22 cellular contexts compared by ENCODE assay signal in the genomic region with DNA sequence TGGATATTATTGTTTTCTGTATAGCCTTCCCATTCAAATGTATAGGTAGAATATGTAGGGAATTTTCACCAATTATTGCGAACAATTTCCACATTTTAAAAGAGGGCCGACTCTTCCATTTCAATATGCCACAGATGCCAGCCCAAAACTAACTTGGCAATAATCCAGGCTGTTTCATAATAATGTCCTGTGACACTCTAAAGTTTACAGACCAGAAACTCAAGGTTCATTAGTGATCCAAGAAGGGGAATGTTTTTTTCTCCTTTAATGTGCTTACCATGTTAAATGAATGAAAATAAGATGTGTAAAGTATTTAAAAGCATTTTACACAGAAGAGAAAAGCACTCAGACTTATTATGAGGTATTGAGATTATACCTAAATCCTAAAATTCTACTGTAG.
A peak's percentile ranks its signal among the peaks of the same experiment; 100 is the strongest.
DNase-seq lines count a peak whose midpoint lies in the region; ATAC-seq and TF ChIP-seq lines count a peak whose summit lies in the region.
"Had no signal": no experiment of that assay in that cellular context is flagged by ENCODE, and none has a peak within 500 bp of the region (broad histone marks: within the 10 kb centered on the region; RNA-seq: fewer than 3 reads in every experiment).

No MANE protein-coding gene starts in this region.

- H3K36me3 ChIP-seq in breast epithelium = no peaks in the 10 kb centered on the region
- H3K36me3 ChIP-seq in right lobe of liver = no peaks in the 10 kb centered on the region
- H3K36me3 ChIP-seq: BLaER1 had no signal

- no peaks in the 10 kb centered on the region for H3K4me1 Mint-ChIP-seq in MCF 10A (ENCODE audit: insufficient read depth, unreplicated experiment)
- H3K4me1 Mint-ChIP-seq: CD4-positive, CD25-positive, alpha-beta regulatory T cell had no signal

- H3K9me3 Mint-ChIP-seq in MCF 10A (ENCODE audit: unreplicated experiment) = no peaks in the 10 kb centered on the region
- H3K9me3 Mint-ChIP-seq: CD4-positive, CD25-positive, alpha-beta regulatory T cell had no signal

- H3K27me3 ChIP-seq in breast epithelium = no peaks in the 10 kb centered on the region
- H3K27me3 ChIP-seq in right lobe of liver = no peaks in the 10 kb centered on the region
- H3K27me3 ChIP-seq: BLaER1 had no signal

- no peak for TF ChIP-seq POLR2A in breast epithelium (IDR thresholded peaks at IDR 0.05)
- no peak for TF ChIP-seq POLR2A in right lobe of liver (IDR thresholded peaks at IDR 0.05)

- no peaks in the 10 kb centered on the region for H3K36me3 Mint-ChIP-seq in MCF 10A (ENCODE audit: insufficient read depth, unreplicated experiment)
- H3K36me3 Mint-ChIP-seq: CD4-positive, CD25-positive, alpha-beta regulatory T cell had no signal

- H3K27ac ChIP-seq in breast epithelium (no peak overlapping the region), right lobe of liver (peak overlapping the region in 1 of 3 donors; percentile 30)
- H3K27ac ChIP-seq: BLaER1, KMS-11, RWPE1 had no signal

- H3K9me3 ChIP-seq in breast epithelium = no peaks in the 10 kb centered on the region
- no peaks in the 10 kb centered on the region for H3K9me3 ChIP-seq in right lobe of liver
- H3K9me3 ChIP-seq: BLaER1 had no signal

- TF ChIP-seq CTCF in MCF 10A (IDR thresholded peaks at IDR 0.05; ENCODE audit: unreplicated experiment) (no peak), breast epithelium (IDR thresholded peaks at IDR 0.05) (no peak), right lobe of liver (IDR thresholded peaks at IDR 0.05) (no peak)

- H3K4me3 ChIP-seq in breast epithelium (no peak overlapping the region), right lobe of liver (no peak overlapping the region)
- H3K4me3 ChIP-seq: BLaER1 had no signal

- no peak overlapping the region for H3K4me3 Mint-ChIP-seq in MCF 10A (ENCODE audit: unreplicated experiment)
- H3K4me3 Mint-ChIP-seq: CD4-positive, CD25-positive, alpha-beta regulatory T cell had no signal

- DNase-seq in MCF 10A (ENCODE audit: unreplicated experiment) (peak; percentile 17), breast epithelium (ENCODE audit: low spot score in 2 of 2) (no peak), NCI-H446 treated with DMSO at 0.1 percent for 48 hours (lab: John Stamatoyannopoulos, UW) (peak; percentile 4), right lobe of liver (no peak)
- no peak for DNase-seq in activated CD4-positive, alpha-beta T cell treated with anti-CD3 and anti-CD28 coated beads for 48 hours
- no peak for DNase-seq in NK-92 treated with Interleukin-12 subunit alpha and Interleukin-12 subunit beta, amount 100 ng/mL, for 24 hours (lab: John Stamatoyannopoulos, UW)
- no peak for DNase-seq in activated CD4-positive, CD25-positive, alpha-beta regulatory T cell treated with anti-CD3 and anti-CD28 coated beads, Interleukin-2, amount 50 U/mL, for 72 hours
- DNase-seq: CD4-positive, CD25-positive, alpha-beta regulatory T cell; GF-D8; NCI-H1092; NCI-H1417 treated with DMSO at 0.1 percent for 48 hours; NCI-H1694 treated with DMSO at 0.1 percent for 48 hours; NCI-H2081; NCI-H2171 treated with DMSO at 0.1 percent for 48 hours; NCI-H345; NCI-H524 treated with DMSO at 0.1 percent for 48 hours; NCI-H82; SHP77; T-helper 1 cell had no signal

- H3K27ac Mint-ChIP-seq in MCF 10A (ENCODE audit: low read depth, unreplicated experiment) = no peak overlapping the region
- H3K27ac Mint-ChIP-seq: CD4-positive, CD25-positive, alpha-beta regulatory T cell had no signal

- H3K27me3 Mint-ChIP-seq in MCF 10A (ENCODE audit: insufficient read depth, unreplicated experiment) = no peaks in the 10 kb centered on the region

- BruUV-seq in MCF 10A (replicated peaks; lab: Mats Ljungman, UMichigan) = no TSS peak

- CTCF ChIA-PET in MCF 10A (lab: Yijun Ruan, JAX) = no interaction called here

- ATAC-seq in right lobe of liver = peak; percentile 70 to 88 (median 83)

- 37% methylated on average over 2 of the region's 2 CpGs for WGBS in right lobe of liver (ENCODE audit: insufficient coverage, low coverage, low lambda C conversion rate, missing lambda C conversion rate)

- intact Hi-C loops in MCF 10A (cut with micrococcal nuclease) = no loop called here
- intact Hi-C loops in breast epithelium (cut with DNase I; ENCODE audit: low total_unique reads) = no loop called here
- intact Hi-C loops in right lobe of liver (cut with DNase I) = no loop called here

- POLR2A ChIA-PET in MCF 10A (lab: Yijun Ruan, JAX) = no interaction called here

- H3K4me1 ChIP-seq in breast epithelium (no peaks in the 10 kb centered on the region), right lobe of liver (peaks cover 0 to 5% (median 0%) of the 10 kb centered on the region in 4 donors)
- H3K4me1 ChIP-seq: BLaER1 had no signal

Comparison
In these comparisons a context has a peak if more than half of its experiments do, and no peak if none do; other contexts are left out.
1. DNase-seq: peak in MCF 10A (single experiment) and NCI-H446 treated with DMSO at 0.1 percent for 48 hours (single experiment); none in breast epithelium (0 of 2), right lobe of liver (0 of 3), activated CD4-positive, alpha-beta T cell treated with anti-CD3 and anti-CD28 coated beads for 48 hours (single experiment), NK-92 treated with Interleukin-12 subunit alpha and Interleukin-12 subunit beta, amount 100 ng/mL, for 24 hours (single experiment) and activated CD4-positive, CD25-positive, alpha-beta regulatory T cell treated with anti-CD3 and anti-CD28 coated beads, Interleukin-2, amount 50 U/mL, for 72 hours (single experiment).